1 cellular context compared by ENCODE assay signal in genomic region chr2:159758686-159759085, GRCh38.
TF ChIP-seq lines count a peak whose summit lies in the region.

No MANE protein-coding gene starts in this region.

TF ChIP-seq in A549, 52 proteins besides CTCF, POLR2A, EP300 and RAD21 (continued from another document):
- no peak for TF ChIP-seq ELK1 (IDR thresholded peaks at IDR 0.05; ENCODE audit: low read depth, low read length)
- TF ChIP-seq RCOR1 (IDR thresholded peaks at IDR 0.05; ENCODE audit: low read depth, low read length): no peak
- no peak for TF ChIP-seq MAX (IDR thresholded peaks at IDR 0.05)
- TF ChIP-seq CBX2 (IDR thresholded peaks at IDR 0.05; ENCODE audit: borderline replicate concordance, low read depth): no peak
- no peak for TF ChIP-seq CBX8 (IDR thresholded peaks at IDR 0.05)
- no peak for TF ChIP-seq BHLHE40 (IDR thresholded peaks at IDR 0.05; ENCODE audit: low read depth, low read length)
